Comparison of ENCODE assay signal across 1 cellular context in genomic region chr9:113502427-113503008, GRCh38.
TF ChIP-seq lines count a peak whose summit lies in the region.

No MANE protein-coding gene starts in this region.

TF ChIP-seq in IMR-90, 13 proteins besides CTCF, POLR2A, EP300 and RAD21 (continued from another document):
- TF ChIP-seq USF2 (IDR thresholded peaks at IDR 0.05; ENCODE audit: low read depth, low read length), result no peak
- no peak for TF ChIP-seq MAZ (IDR thresholded peaks at IDR 0.05; ENCODE audit: borderline replicate concordance, low read depth, low read length)
- TF ChIP-seq NFE2L2 (IDR thresholded peaks at IDR 0.05; ENCODE audit: low read depth, low read length), result no peak
- no peak for TF ChIP-seq RCOR1 (IDR thresholded peaks at IDR 0.05; ENCODE audit: insufficient replicate concordance, low read length)
- no peak for TF ChIP-seq CHD1 (IDR thresholded peaks at IDR 0.05; ENCODE audit: low read depth, low read length)
